Comparison of ENCODE assay signal across 7 cellular contexts in the genomic region with DNA sequence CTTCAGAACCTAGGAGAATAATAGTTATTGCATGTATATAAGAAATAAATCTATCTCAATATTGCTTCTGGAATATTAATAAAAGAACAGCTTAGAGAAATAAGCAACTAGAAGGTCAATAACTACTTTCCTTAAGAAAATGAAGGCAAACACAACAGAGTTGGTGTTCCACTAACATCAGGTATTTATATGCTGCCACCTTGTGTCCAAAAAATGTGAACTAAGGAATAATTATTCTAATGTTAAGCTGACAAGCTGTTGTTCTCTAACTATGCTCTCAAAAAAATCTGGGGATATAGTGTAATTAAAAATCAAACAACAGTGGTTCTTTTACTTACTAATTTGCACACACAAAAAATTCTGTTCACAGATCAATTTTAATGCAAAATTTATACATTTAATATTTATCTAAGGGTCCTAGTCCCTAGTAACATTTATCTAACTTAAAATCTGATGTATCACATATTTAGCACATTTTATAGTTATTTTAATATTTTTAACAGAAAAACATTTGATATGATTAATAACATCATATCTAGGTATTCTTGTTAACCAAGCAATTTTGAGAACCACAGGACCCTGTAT. TPM values are rescaled to one million over a fixed set of nuclear protein-coding genes. Genes with fewer than 3 reads are reported as not detected.
A peak's percentile ranks its signal among the peaks of the same experiment; 100 is the strongest.
DNase-seq lines count a peak whose midpoint lies in the region; ATAC-seq, FAIRE-seq and TF ChIP-seq lines count a peak whose summit lies in the region.

No MANE protein-coding gene starts in this region.

- no peak for ATAC-seq in activated CD8-positive, alpha-beta T cell treated with anti-CD3 and anti-CD28 coated beads for 36 hours
- ATAC-seq in left ventricle myocardium superior (peak; percentile 51), omental fat pad (ENCODE audit: low FRiP score) (no peak)

- no peaks in the 10 kb centered on the region for H3K4me1 Mint-ChIP-seq in activated CD8-positive, alpha-beta T cell treated with anti-CD3 and anti-CD28 coated beads for 36 hours (ENCODE audit: low read depth)

- CTCF ChIA-PET in activated CD8-positive, alpha-beta T cell treated with anti-CD3 and anti-CD28 coated beads for 36 hours (lab: Charles Lee), result interaction anchor here (0.6 to 3.6 kb wide), 12 partner anchors 11 to 545 kb away, joined by 3 to 41 read pairs (median 6); no protein-coding TSS in a partner anchor

- H3K9me3 Mint-ChIP-seq in activated CD8-positive, alpha-beta T cell treated with anti-CD3 and anti-CD28 coated beads for 36 hours, result no peaks in the 10 kb centered on the region

- POLR2A ChIA-PET in activated CD8-positive, alpha-beta T cell treated with anti-CD3 and anti-CD28 coated beads for 36 hours (lab: Charles Lee), result no interaction called here

- peak; percentile 53 for FAIRE-seq in H54 (lab: Jason Lieb, UNC)

- peak; percentile 7 for DNase-seq in GDM1 (lab: John Stamatoyannopoulos, UW)
- no peak for DNase-seq in H54 (ENCODE audit: insufficient read length, low spot score)
- DNase-seq in NCI-H1105 treated with DMSO at 0.1 percent for 48 hours (lab: John Stamatoyannopoulos, UW), result peak; percentile 51
- DNase-seq in activated CD8-positive, alpha-beta T cell treated with anti-CD3 and anti-CD28 coated beads for 36 hours, result no peak
- no peak for DNase-seq in left ventricle myocardium superior
- DNase-seq in smooth muscle cell of the brain vasculature (ENCODE audit: low read depth, low spot score), result peak; percentile 31
- DNase-seq in omental fat pad (ENCODE audit: low spot score), result no peak

- no peak overlapping the region for H3K4me3 Mint-ChIP-seq in activated CD8-positive, alpha-beta T cell treated with anti-CD3 and anti-CD28 coated beads for 36 hours

- no peak for TF ChIP-seq POLR2A in H54 (IDR thresholded peaks at IDR 0.05; ENCODE audit: low read depth, low read length)

- TF ChIP-seq CTCF in activated CD8-positive, alpha-beta T cell treated with anti-CD3 and anti-CD28 coated beads for 36 hours (IDR thresholded peaks at IDR 0.05), result peak; percentile 51
- no peak for TF ChIP-seq CTCF in omental fat pad (IDR thresholded peaks at IDR 0.05)

- no peaks in the 10 kb centered on the region for H3K27me3 Mint-ChIP-seq in activated CD8-positive, alpha-beta T cell treated with anti-CD3 and anti-CD28 coated beads for 36 hours

- H3K36me3 Mint-ChIP-seq in activated CD8-positive, alpha-beta T cell treated with anti-CD3 and anti-CD28 coated beads for 36 hours (ENCODE audit: low read depth), result peaks cover 19% of the 10 kb centered on the region

- H3K27ac Mint-ChIP-seq in activated CD8-positive, alpha-beta T cell treated with anti-CD3 and anti-CD28 coated beads for 36 hours, result no peak overlapping the region

- intact Hi-C loops in activated CD8-positive, alpha-beta T cell treated with anti-CD3 and anti-CD28 coated beads for 36 hours (cut with micrococcal nuclease), result loop anchor here (5.0 kb wide), 1 partner anchor 212 kb away; a partner anchor contains a TSS
- intact Hi-C loops in left ventricle myocardium superior (cut with micrococcal nuclease), result loop anchor here (5.0 kb wide), 2 partner anchors 212 to 542 kb away; a partner anchor contains a TSS

RNA-seq across cellular contexts. Expression of a gene that starts 39.6 kb away (rescaled TPM):
- 10 to 100 TPM; 81.3 to 85.7 TPM for total RNA-seq in activated CD8-positive, alpha-beta T cell treated with anti-CD3 and anti-CD28 coated beads for 36 hours
- total RNA-seq in left ventricle myocardium superior (45.3 TPM), omental fat pad (10 to 100 TPM; 19.4 to 59.6 (median 26.3) TPM)

RNA-seq across cellular contexts. Expression of a gene that starts 39.9 kb away (rescaled TPM):
- 10 to 100 TPM; 56.2 to 63.4 TPM for total RNA-seq in activated CD8-positive, alpha-beta T cell treated with anti-CD3 and anti-CD28 coated beads for 36 hours
- total RNA-seq in left ventricle myocardium superior (51.6 TPM), omental fat pad (100 to 1,000 TPM in 1 of 4 donors, 10 to 100 TPM in 3; 64.5 to 119 (median 67.9) TPM)

Comparison
In these comparisons a context has a peak if more than half of its experiments do, and no peak if none do; other contexts are left out.
1. DNase-seq: peak in GDM1 (single experiment), NCI-H1105 treated with DMSO at 0.1 percent for 48 hours (single experiment) and smooth muscle cell of the brain vasculature (single experiment); none in H54 (single experiment), activated CD8-positive, alpha-beta T cell treated with anti-CD3 and anti-CD28 coated beads for 36 hours (single experiment), left ventricle myocardium superior (single experiment) and omental fat pad (single experiment).